In genomic region chrX:117752745-117753144, GRCh38 we compare ENCODE assay signal across 21 cellular contexts.
DNase-seq lines count a peak whose midpoint lies in the region; ATAC-seq and TF ChIP-seq lines count a peak whose summit lies in the region.
"Had no signal": no experiment of that assay in that cellular context is flagged by ENCODE, and none has a peak within 500 bp of the region (broad histone marks: within the 10 kb centered on the region; RNA-seq: fewer than 3 reads in every experiment).

No MANE protein-coding gene starts in this region.

- no peaks in the 10 kb centered on the region for H3K36me3 ChIP-seq in GM23338 (ENCODE audit: insufficient read depth)
- H3K36me3 ChIP-seq: cardiac muscle cell, SJSA1, tibial nerve had no signal

- H3K27me3 Mint-ChIP-seq in GM23338 (ENCODE audit: insufficient read depth, low read depth, poor library complexity): no peaks in the 10 kb centered on the region
- H3K27me3 Mint-ChIP-seq in activated T-cell treated with anti-CD3 and anti-CD28 coated beads, Interleukin-2, amount 50 U/mL, for 24 hours: no peaks in the 10 kb centered on the region
- H3K27me3 Mint-ChIP-seq: activated naive CD8-positive, alpha-beta T cell treated with anti-CD3 and anti-CD28 coated beads, Interleukin-2, amount 50 U/mL, for 24 hours; effector memory CD8-positive, alpha-beta T cell had no signal

- H3K79me2 ChIP-seq in GM23338 (replicated peaks; ENCODE audit: insufficient read depth): no peaks in the 10 kb centered on the region

- peaks cover 5% of the 10 kb centered on the region; the same call in 2 of the 3 replicates for H3K4me1 Mint-ChIP-seq in GM23338
- no peaks in the 10 kb centered on the region for H3K4me1 Mint-ChIP-seq in activated T-cell treated with anti-CD3 and anti-CD28 coated beads, Interleukin-2, amount 50 U/mL, for 24 hours (ENCODE audit: low read depth)
- H3K4me1 Mint-ChIP-seq: activated naive CD8-positive, alpha-beta T cell treated with anti-CD3 and anti-CD28 coated beads, Interleukin-2, amount 50 U/mL, for 24 hours had no signal

- no peaks in the 10 kb centered on the region for H3K9me2 ChIP-seq in GM23338 (ENCODE audit: insufficient read depth)

- H3K27ac ChIP-seq in GM23338 (ENCODE audit: low read depth): no peak overlapping the region
- H3K27ac ChIP-seq: cardiac muscle cell, KMS-11, SJSA1, tibial nerve had no signal

- no peak for DNase-seq in GM23338 (ENCODE audit: low spot score)
- DNase-seq in cerebellum (ENCODE audit: low spot score): no peak
- no peak for DNase-seq in GM03348 (ENCODE audit: low spot score)
- no peak for DNase-seq in activated T-cell treated with anti-CD3 and anti-CD28 coated beads, Interleukin-2, amount 50 U/mL, for 24 hours
- DNase-seq: activated naive CD8-positive, alpha-beta T cell treated with anti-CD3 and anti-CD28 coated beads, Interleukin-2, amount 50 U/mL, for 24 hours; activated T-cell treated with anti-CD3 and anti-CD28 coated beads, Interleukin-2, amount 50 U/mL, for 4 hours; Calu3; effector memory CD8-positive, alpha-beta T cell; GDM1; left cardiac atrium; NCI-H1105 treated with DMSO at 0.1 percent for 48 hours; nucleus accumbens; stimulated activated CD4-positive, alpha-beta T cell treated with anti-CD3 and anti-CD28 coated beads, Interleukin-4, amount 100 ng/mL, for 24 hours had no signal

- ATAC-seq in GM18505 (IDR thresholded peaks at IDR 0.05; ENCODE audit: unreplicated experiment): peak; percentile 70
- peak; percentile 77 for ATAC-seq in GM19467 (IDR thresholded peaks at IDR 0.05; ENCODE audit: unreplicated experiment)
- ATAC-seq in HG02870 (IDR thresholded peaks at IDR 0.05; ENCODE audit: unreplicated experiment): peak; percentile 98
- ATAC-seq in HG03442 (IDR thresholded peaks at IDR 0.05; ENCODE audit: unreplicated experiment): peak; percentile 96
- no peak for ATAC-seq in GM23338
- ATAC-seq: activated naive CD8-positive, alpha-beta T cell treated with anti-CD3 and anti-CD28 coated beads, Interleukin-2, amount 50 U/mL, for 24 hours; activated T-cell treated with anti-CD3 and anti-CD28 coated beads, Interleukin-2, amount 50 U/mL, for 4 hours; effector memory CD8-positive, alpha-beta T cell; left cardiac atrium had no signal

- TF ChIP-seq POLR2A in GM18505 (IDR thresholded peaks at IDR 0.05; ENCODE audit: borderline replicate concordance, extremely low read depth, insufficient read depth, insufficient read length): no peak

- no peaks in the 10 kb centered on the region for H3K9me3 Mint-ChIP-seq in GM23338
- H3K9me3 Mint-ChIP-seq in activated T-cell treated with anti-CD3 and anti-CD28 coated beads, Interleukin-2, amount 50 U/mL, for 24 hours: peaks cover under 1% of the 10 kb centered on the region
- H3K9me3 Mint-ChIP-seq: activated naive CD8-positive, alpha-beta T cell treated with anti-CD3 and anti-CD28 coated beads, Interleukin-2, amount 50 U/mL, for 24 hours; activated T-cell treated with anti-CD3 and anti-CD28 coated beads, Interleukin-2, amount 50 U/mL, for 4 hours; effector memory CD8-positive, alpha-beta T cell had no signal

- no peaks in the 10 kb centered on the region for H3F3A ChIP-seq in GM23338 (replicated peaks; ENCODE audit: low read depth)

- H2AFZ ChIP-seq in GM23338: no peak overlapping the region

- H3K4me1 ChIP-seq in GM23338 (ENCODE audit: insufficient read depth): no peaks in the 10 kb centered on the region
- H3K4me1 ChIP-seq: SJSA1, tibial nerve had no signal

- no peaks in the 10 kb centered on the region for H3K36me3 Mint-ChIP-seq in GM23338 (ENCODE audit: low read depth)
- H3K36me3 Mint-ChIP-seq in activated T-cell treated with anti-CD3 and anti-CD28 coated beads, Interleukin-2, amount 50 U/mL, for 24 hours (ENCODE audit: low read depth): no peaks in the 10 kb centered on the region

- no peak overlapping the region for H3K4me3 ChIP-seq in GM23338
- H3K4me3 ChIP-seq: cardiac muscle cell, SJSA1, tibial nerve had no signal

- no peak for TF ChIP-seq CTCF in GM23338 (conservative IDR thresholded peaks at IDR 0.05; ENCODE audit: low read depth in 2 of 2)

- no peaks in the 10 kb centered on the region for H3K27me3 ChIP-seq in GM23338 (ENCODE audit: insufficient read depth)
- H3K27me3 ChIP-seq: cardiac muscle cell, SJSA1, tibial nerve had no signal

- H3K27ac Mint-ChIP-seq in GM23338: no peak overlapping the region
- H3K27ac Mint-ChIP-seq in activated T-cell treated with anti-CD3 and anti-CD28 coated beads, Interleukin-2, amount 50 U/mL, for 24 hours: no peak overlapping the region
- H3K27ac Mint-ChIP-seq: activated naive CD8-positive, alpha-beta T cell treated with anti-CD3 and anti-CD28 coated beads, Interleukin-2, amount 50 U/mL, for 24 hours; effector memory CD8-positive, alpha-beta T cell had no signal

- no peak overlapping the region for H3K4me3 Mint-ChIP-seq in GM23338
- H3K4me3 Mint-ChIP-seq in activated T-cell treated with anti-CD3 and anti-CD28 coated beads, Interleukin-2, amount 50 U/mL, for 24 hours: no peak overlapping the region
- H3K4me3 Mint-ChIP-seq: activated naive CD8-positive, alpha-beta T cell treated with anti-CD3 and anti-CD28 coated beads, Interleukin-2, amount 50 U/mL, for 24 hours; activated T-cell treated with anti-CD3 and anti-CD28 coated beads, Interleukin-2, amount 50 U/mL, for 4 hours; effector memory CD8-positive, alpha-beta T cell had no signal

- H3K4me2 ChIP-seq in GM23338: no peak overlapping the region
- H3K4me2 ChIP-seq: KMS-11 had no signal

- no peaks in the 10 kb centered on the region for H4K20me1 ChIP-seq in GM23338 (replicated peaks; ENCODE audit: insufficient read depth)

TF ChIP-seq in GM23338, 12 proteins besides CTCF, POLR2A, EP300 and RAD21 (continues in another document):
- TF ChIP-seq POLR2AphosphoS5 (IDR thresholded peaks at IDR 0.05; ENCODE audit: low read depth) (no peak), ZNF114 (CRISPR knock-in tag; IDR thresholded peaks at IDR 0.05) (no peak), ZNF331 (CRISPR knock-in tag; IDR thresholded peaks at IDR 0.05; ENCODE audit: low read depth) (no peak), ZNF462 (CRISPR knock-in tag; IDR thresholded peaks at IDR 0.05) (no peak), EZH2 (IDR thresholded peaks at IDR 0.05; ENCODE audit: low read depth, unreplicated experiment) (no peak)
